39 cellular contexts compared by ENCODE assay signal in genomic region chr3:149515242-149515641, GRCh38. TPM values are rescaled to one million over a fixed set of nuclear protein-coding genes. Genes with fewer than 3 reads are reported as not detected.
"Had no signal": no experiment of that assay in that cellular context is flagged by ENCODE, and none has a peak within 500 bp of the region (broad histone marks: within the 10 kb centered on the region; RNA-seq: fewer than 3 reads in every experiment).

No MANE protein-coding gene starts in this region.

- H3K27ac ChIP-seq: body of pancreas, brain microvascular endothelial cell, breast epithelium, WERI-Rb-1 had no signal

- H3K9me3 ChIP-seq: body of pancreas, breast epithelium had no signal

- DNase-seq: activated CD4-positive, alpha-beta memory T cell treated with anti-CD3 and anti-CD28 coated beads, Interleukin-2, amount 10 ng/mL, durations not matched to agents 7 days and 5 days; activated CD4-positive, alpha-beta T cell treated with anti-CD3 and anti-CD28 coated beads for 1 hour; activated CD4-positive, alpha-beta T cell treated with anti-CD3 and anti-CD28 coated beads for 36 hours; activated CD4-positive, alpha-beta T cell treated with anti-CD3 and anti-CD28 coated beads for 48 hours; activated CD4-positive, alpha-beta T cell treated with anti-CD3 and anti-CD28 coated beads, Interleukin-2, amount 10 ng/mL, durations not matched to agents 7 days and 5 days; activated CD4-positive, alpha-beta T cell treated with anti-CD3 and anti-CD28 coated beads, Interleukin-2, amount 50 U/mL, for 48 hours; activated CD4-positive, CD25-positive, alpha-beta regulatory T cell; activated CD8-positive, alpha-beta memory T cell treated with anti-CD3 and anti-CD28 coated beads for 24 hours; activated CD8-positive, alpha-beta memory T cell treated with anti-CD3 and anti-CD28 coated beads, Interleukin-2, amount 10 ng/mL, durations not matched to agents 7 days and 5 days; activated CD8-positive, alpha-beta memory T cell treated with anti-CD3 and anti-CD28 coated beads, Interleukin-2, amount 50 U/mL, for 48 hours; activated CD8-positive, alpha-beta T cell treated with anti-CD3 and anti-CD28 coated beads, Interleukin-2, amount 10 ng/mL, durations not matched to agents 7 days and 5 days; activated effector memory CD4-positive, alpha-beta T cell treated with Interleukin-2 at 50 U/mL for 16 hours; activated gamma-delta T cell; activated naive CD4-positive, alpha-beta T cell treated with anti-CD3 and anti-CD28 coated beads, Interleukin-2, amount 10 ng/mL, durations not matched to agents 7 days and 5 days; activated naive CD4-positive, alpha-beta T cell treated with Interleukin-2 at 50 U/mL for 16 hours; activated naive CD8-positive, alpha-beta T cell treated with anti-CD3 and anti-CD28 coated beads, Interleukin-2, amount 10 ng/mL, durations not matched to agents 7 days and 5 days; activated naive CD8-positive, alpha-beta T cell treated with anti-CD3 and anti-CD28 coated beads, Interleukin-2, amount 50 U/mL, for 24 hours; activated T-cell treated with anti-CD3 and anti-CD28 coated beads, Interleukin-2, amount 50 U/mL, for 24 hours; activated T-cell treated with anti-CD3 and anti-CD28 coated beads, Interleukin-2, amount 50 U/mL, for 48 hours; aorta; body of pancreas; brain microvascular endothelial cell; central memory CD4-positive, alpha-beta T cell; cerebellar nuclear complex; T-helper 2 cell; T-helper 9 cell; WERI-Rb-1 had no signal

- H3K9me3 Mint-ChIP-seq: activated CD4-positive, alpha-beta memory T cell treated with anti-CD3 and anti-CD28 coated beads, Interleukin-2, amount 10 ng/mL, durations not matched to agents 7 days and 5 days; activated CD4-positive, alpha-beta T cell treated with anti-CD3 and anti-CD28 coated beads, Interleukin-2, amount 10 ng/mL, durations not matched to agents 7 days and 5 days; activated naive CD4-positive, alpha-beta T cell treated with anti-CD3 and anti-CD28 coated beads, Interleukin-2, amount 10 ng/mL, durations not matched to agents 7 days and 5 days; activated naive CD4-positive, alpha-beta T cell treated with anti-CD3 and anti-CD28 coated beads, Interleukin-2, amount 50 U/mL, for 24 hours; activated naive CD8-positive, alpha-beta T cell treated with anti-CD3 and anti-CD28 coated beads, Interleukin-2, amount 10 ng/mL, durations not matched to agents 7 days and 5 days; activated naive CD8-positive, alpha-beta T cell treated with anti-CD3 and anti-CD28 coated beads, Interleukin-2, amount 50 U/mL, for 24 hours; activated T-cell treated with anti-CD3 and anti-CD28 coated beads, Interleukin-2, amount 50 U/mL, for 24 hours; activated T-helper 2 cell treated with anti-CD3 and anti-CD28 coated beads, Interferon-gamma antibody, Interleukin-2, Interleukin-4, amounts not matched to agents 10 μg/mL and 5 μg/mL and 100 μg/mL, durations not matched to agents 14 hours and 24 hours and 36 hours; T-helper 1 cell treated with Interleukin-12 subunit alpha and Interleukin-12 subunit beta and Interleukin-4 antibody, amounts not matched to agents 30 μg/mL and 1 μg/mL, for 36 hours; T-helper 2 cell treated with Interferon-gamma antibody and Interleukin-4, amounts not matched to agents 5 μg/mL and 100 μg/mL, for 36 hours; WTC11 had no signal

- H3K4me1 Mint-ChIP-seq: activated CD4-positive, alpha-beta T cell treated with anti-CD3 and anti-CD28 coated beads, Interleukin-2, amount 10 ng/mL, durations not matched to agents 7 days and 5 days; activated naive CD4-positive, alpha-beta T cell treated with anti-CD3 and anti-CD28 coated beads, Interleukin-2, amount 10 ng/mL, durations not matched to agents 7 days and 5 days; activated naive CD4-positive, alpha-beta T cell treated with anti-CD3 and anti-CD28 coated beads, Interleukin-2, amount 50 U/mL, for 24 hours; WTC11 had no signal

- H3K4me3 Mint-ChIP-seq: activated CD4-positive, alpha-beta memory T cell treated with anti-CD3 and anti-CD28 coated beads, Interleukin-2, amount 10 ng/mL, durations not matched to agents 7 days and 5 days; activated CD4-positive, alpha-beta T cell treated with anti-CD3 and anti-CD28 coated beads for 36 hours; activated CD4-positive, alpha-beta T cell treated with anti-CD3 and anti-CD28 coated beads, Interleukin-2, amount 10 ng/mL, durations not matched to agents 7 days and 5 days; activated CD8-positive, alpha-beta memory T cell treated with anti-CD3 and anti-CD28 coated beads, Interleukin-2, amount 10 ng/mL, durations not matched to agents 7 days and 5 days; activated CD8-positive, alpha-beta T cell treated with anti-CD3 and anti-CD28 coated beads, Interleukin-2, amount 10 ng/mL, durations not matched to agents 7 days and 5 days; activated naive CD4-positive, alpha-beta T cell treated with anti-CD3 and anti-CD28 coated beads, Interleukin-2, amount 10 ng/mL, durations not matched to agents 7 days and 5 days; activated naive CD4-positive, alpha-beta T cell treated with anti-CD3 and anti-CD28 coated beads, Interleukin-2, amount 50 U/mL, for 24 hours; activated naive CD8-positive, alpha-beta T cell; activated naive CD8-positive, alpha-beta T cell treated with anti-CD3 and anti-CD28 coated beads, Interleukin-2, amount 10 ng/mL, durations not matched to agents 7 days and 5 days; activated naive CD8-positive, alpha-beta T cell treated with anti-CD3 and anti-CD28 coated beads, Interleukin-2, amount 50 U/mL, for 24 hours; activated T-cell treated with anti-CD3 and anti-CD28 coated beads, Interleukin-2, amount 50 U/mL, for 24 hours; T-helper 1 cell treated with Interleukin-12 subunit alpha and Interleukin-12 subunit beta and Interleukin-4 antibody, amounts not matched to agents 30 μg/mL and 1 μg/mL, for 36 hours; T-helper 2 cell treated with Interferon-gamma antibody and Interleukin-4, amounts not matched to agents 5 μg/mL and 100 μg/mL, for 36 hours; WTC11 had no signal

- H3K36me3 Mint-ChIP-seq: activated CD8-positive, alpha-beta memory T cell treated with anti-CD3 and anti-CD28 coated beads, Interleukin-2, amount 10 ng/mL, durations not matched to agents 7 days and 5 days; activated naive CD4-positive, alpha-beta T cell treated with anti-CD3 and anti-CD28 coated beads, Interleukin-2, amount 10 ng/mL, durations not matched to agents 7 days and 5 days; activated naive CD4-positive, alpha-beta T cell treated with anti-CD3 and anti-CD28 coated beads, Interleukin-2, amount 50 U/mL, for 24 hours; activated naive CD8-positive, alpha-beta T cell; activated naive CD8-positive, alpha-beta T cell treated with anti-CD3 and anti-CD28 coated beads, Interleukin-2, amount 10 ng/mL, durations not matched to agents 7 days and 5 days; WTC11 had no signal

- H3K36me3 ChIP-seq: WERI-Rb-1 had no signal

- FAIRE-seq: astrocyte, TTC549 had no signal

- ATAC-seq: activated CD4-positive, alpha-beta T cell treated with anti-CD3 and anti-CD28 coated beads for 36 hours; activated CD4-positive, CD25-positive, alpha-beta regulatory T cell treated with anti-CD3 and anti-CD28 coated beads, Interleukin-2, amount 50 U/mL, for 24 hours; activated CD8-positive, alpha-beta memory T cell treated with anti-CD3 and anti-CD28 coated beads, Interleukin-2, amount 10 ng/mL, durations not matched to agents 7 days and 5 days; activated CD8-positive, alpha-beta T cell treated with anti-CD3 and anti-CD28 coated beads, Interleukin-2, amount 10 ng/mL, durations not matched to agents 7 days and 5 days; activated naive CD8-positive, alpha-beta T cell treated with anti-CD3 and anti-CD28 coated beads, Interleukin-2, amount 50 U/mL, for 24 hours; body of pancreas; WTC11 had no signal

- H3K4me1 ChIP-seq: breast epithelium had no signal

- H3K27me3 ChIP-seq: body of pancreas, brain microvascular endothelial cell, breast epithelium had no signal

- H3K27ac Mint-ChIP-seq: activated CD4-positive, alpha-beta memory T cell treated with anti-CD3 and anti-CD28 coated beads, Interleukin-2, amount 10 ng/mL, durations not matched to agents 7 days and 5 days; activated CD4-positive, alpha-beta T cell treated with anti-CD3 and anti-CD28 coated beads for 36 hours; activated CD4-positive, alpha-beta T cell treated with anti-CD3 and anti-CD28 coated beads, Interleukin-2, amount 10 ng/mL, durations not matched to agents 7 days and 5 days; activated CD8-positive, alpha-beta memory T cell treated with anti-CD3 and anti-CD28 coated beads, Interleukin-2, amount 10 ng/mL, durations not matched to agents 7 days and 5 days; activated CD8-positive, alpha-beta T cell treated with anti-CD3 and anti-CD28 coated beads, Interleukin-2, amount 10 ng/mL, durations not matched to agents 7 days and 5 days; activated naive CD4-positive, alpha-beta T cell treated with anti-CD3 and anti-CD28 coated beads, Interleukin-2, amount 10 ng/mL, durations not matched to agents 7 days and 5 days; activated naive CD4-positive, alpha-beta T cell treated with anti-CD3 and anti-CD28 coated beads, Interleukin-2, amount 50 U/mL, for 24 hours; activated naive CD8-positive, alpha-beta T cell; activated naive CD8-positive, alpha-beta T cell treated with anti-CD3 and anti-CD28 coated beads, Interleukin-2, amount 10 ng/mL, durations not matched to agents 7 days and 5 days; activated naive CD8-positive, alpha-beta T cell treated with anti-CD3 and anti-CD28 coated beads, Interleukin-2, amount 50 U/mL, for 24 hours; activated T-cell treated with anti-CD3 and anti-CD28 coated beads, Interleukin-2, amount 50 U/mL, for 24 hours; activated T-helper 2 cell treated with anti-CD3 and anti-CD28 coated beads, Interferon-gamma antibody, Interleukin-2, Interleukin-4, amounts not matched to agents 10 μg/mL and 5 μg/mL and 100 μg/mL, durations not matched to agents 14 hours and 24 hours and 36 hours; T-helper 1 cell treated with Interleukin-12 subunit alpha and Interleukin-12 subunit beta and Interleukin-4 antibody, amounts not matched to agents 30 μg/mL and 1 μg/mL, for 36 hours; T-helper 2 cell treated with Interferon-gamma antibody and Interleukin-4, amounts not matched to agents 5 μg/mL and 100 μg/mL, for 36 hours; WTC11 had no signal

- H3K4me3 ChIP-seq: body of pancreas, breast epithelium had no signal

RNA-seq across cellular contexts. Expression of gene TM4SF4, which starts 40.7 kb away (rescaled TPM):
- total RNA-seq: activated CD4-positive, alpha-beta memory T cell treated with anti-CD3 and anti-CD28 coated beads, Interleukin-2, amount 10 ng/mL, durations not matched to agents 7 days and 5 days; activated CD4-positive, alpha-beta T cell treated with anti-CD3 and anti-CD28 coated beads for 36 hours; activated CD4-positive, alpha-beta T cell treated with anti-CD3 and anti-CD28 coated beads, Interleukin-2, amount 10 ng/mL, durations not matched to agents 7 days and 5 days; activated CD8-positive, alpha-beta memory T cell treated with anti-CD3 and anti-CD28 coated beads, Interleukin-2, amount 10 ng/mL, durations not matched to agents 7 days and 5 days; activated CD8-positive, alpha-beta T cell treated with anti-CD3 and anti-CD28 coated beads, Interleukin-2, amount 10 ng/mL, durations not matched to agents 7 days and 5 days; activated naive CD8-positive, alpha-beta T cell treated with anti-CD3 and anti-CD28 coated beads, Interleukin-2, amount 10 ng/mL, durations not matched to agents 7 days and 5 days; activated T-helper 2 cell treated with anti-CD3 and anti-CD28 coated beads, Interferon-gamma antibody, Interleukin-2, Interleukin-4, amounts not matched to agents 10 μg/mL and 5 μg/mL and 100 μg/mL, durations not matched to agents 14 hours and 24 hours and 36 hours; aorta; astrocyte; cardiac septum; chondrocyte had no signal
